In the genomic region with DNA sequence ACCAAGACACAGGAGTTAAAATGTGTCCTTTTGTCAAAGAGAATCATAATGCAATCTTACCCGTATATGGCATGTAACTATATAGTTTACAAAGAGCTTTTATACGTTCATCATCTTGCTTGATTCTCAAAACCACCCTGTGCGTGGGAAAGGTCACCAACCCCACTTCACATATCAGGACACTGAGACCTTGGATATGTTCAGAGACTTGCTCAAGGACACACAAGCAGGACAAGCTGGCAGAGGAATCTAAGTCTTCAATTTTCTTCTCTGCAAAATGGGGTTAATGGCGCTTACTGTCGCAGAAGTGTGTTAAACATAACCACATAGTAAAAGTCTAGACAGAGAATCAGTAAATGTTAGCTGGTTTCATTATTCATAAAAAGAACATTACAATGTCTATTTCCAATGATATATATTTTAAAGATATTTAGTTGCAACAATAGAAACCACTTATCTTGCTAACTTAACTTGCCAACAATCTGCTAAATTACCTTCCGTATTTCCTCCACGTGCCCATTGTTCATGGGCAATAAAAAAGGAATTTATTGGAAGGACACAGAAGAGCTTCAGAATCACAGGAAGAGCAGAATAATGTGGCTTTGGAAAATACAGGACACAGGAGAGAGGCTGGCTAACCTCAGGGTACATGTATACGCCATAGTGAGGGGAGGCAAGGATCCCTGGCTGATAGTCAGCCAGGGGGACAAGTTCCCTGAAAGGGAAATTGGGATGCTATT, we compare ENCODE assay signal across 26 cellular contexts.
"Had no signal": no experiment of that assay in that cellular context is flagged by ENCODE, and none has a peak within 500 bp of the region (broad histone marks: within the 10 kb centered on the region; RNA-seq: fewer than 3 reads in every experiment).

No MANE protein-coding gene starts in this region.

- H3K27me3 ChIP-seq: body of pancreas, neutrophil, ovary, right lobe of liver had no signal

- H3K27ac ChIP-seq: body of pancreas, coronary artery, neutrophil, ovary, right lobe of liver, thoracic aorta had no signal

- H3K4me3 ChIP-seq: body of pancreas, coronary artery, ovary, right lobe of liver had no signal

- H3K27me3 Mint-ChIP-seq: progenitor cell of endocrine pancreas had no signal

- H3K9me3 ChIP-seq: body of pancreas, neutrophil, ovary, right lobe of liver, thoracic aorta had no signal

- DNase-seq: activated CD4-positive, alpha-beta T cell treated with anti-CD3 and anti-CD28 coated beads for 1 hour; activated CD4-positive, alpha-beta T cell treated with anti-CD3 and anti-CD28 coated beads, Interleukin-2, amount 10 ng/mL, durations not matched to agents 7 days and 5 days; activated CD8-positive, alpha-beta memory T cell treated with anti-CD3 and anti-CD28 coated beads, Interleukin-2, amount 10 ng/mL, durations not matched to agents 7 days and 5 days; activated CD8-positive, alpha-beta T cell treated with anti-CD3 and anti-CD28 coated beads, Interleukin-2, amount 10 ng/mL, durations not matched to agents 7 days and 5 days; activated naive CD4-positive, alpha-beta T cell; activated T-cell treated with anti-CD3 and anti-CD28 coated beads, Interleukin-2, amount 50 U/mL, for 48 hours; body of pancreas; immature natural killer cell; kidney; ovary; right lobe of liver; stimulated activated CD4-positive, alpha-beta T cell treated with anti-CD3 and anti-CD28 coated beads, Interleukin-4, amount 100 ng/mL, for 24 hours; trophoblast cell had no signal

- H3K36me3 Mint-ChIP-seq: activated CD8-positive, alpha-beta memory T cell treated with anti-CD3 and anti-CD28 coated beads, Interleukin-2, amount 10 ng/mL, durations not matched to agents 7 days and 5 days; activated naive CD4-positive, alpha-beta T cell treated with anti-CD3 and anti-CD28 coated beads, Interleukin-2, amount 50 U/mL, for 72 hours; immature natural killer cell; memory B cell; natural killer cell treated with Interleukin-12 subunit alpha and Interleukin-12 subunit beta and Interleukin-15 and Interleukin-18, amount 100 ng/mL, for 72 hours; stimulated activated effector memory CD8-positive, alpha-beta T cell treated with anti-CD3 and anti-CD28 coated beads, Interleukin-12 subunit alpha, Interleukin-12 subunit beta, amount 100 ng/mL, for 72 hours; WTC11 had no signal

- H3K4me3 Mint-ChIP-seq: activated CD4-positive, alpha-beta T cell treated with anti-CD3 and anti-CD28 coated beads, Interleukin-2, amount 10 ng/mL, durations not matched to agents 7 days and 5 days; activated CD8-positive, alpha-beta memory T cell treated with anti-CD3 and anti-CD28 coated beads, Interleukin-2, amount 10 ng/mL, durations not matched to agents 7 days and 5 days; activated CD8-positive, alpha-beta T cell treated with anti-CD3 and anti-CD28 coated beads, Interleukin-2, amount 10 ng/mL, durations not matched to agents 7 days and 5 days; memory B cell; stimulated activated effector memory CD8-positive, alpha-beta T cell treated with anti-CD3 and anti-CD28 coated beads, Interleukin-12 subunit alpha, Interleukin-12 subunit beta, amount 100 ng/mL, for 72 hours; stimulated activated naive CD8-positive, alpha-beta T cell treated with anti-CD3 and anti-CD28 coated beads, Interleukin-15, Interleukin-2, amounts not matched to agents 100 ng/mL and 50 ng/mL, for 24 hours; T-helper 1 cell treated with Interleukin-12 subunit alpha and Interleukin-12 subunit beta and Interleukin-4 antibody, amounts not matched to agents 30 μg/mL and 1 μg/mL, for 36 hours; WTC11 had no signal

- ATAC-seq: activated CD8-positive, alpha-beta memory T cell treated with anti-CD3 and anti-CD28 coated beads, Interleukin-2, amount 10 ng/mL, durations not matched to agents 7 days and 5 days; activated CD8-positive, alpha-beta T cell treated with anti-CD3 and anti-CD28 coated beads, Interleukin-2, amount 10 ng/mL, durations not matched to agents 7 days and 5 days; activated naive CD4-positive, alpha-beta T cell treated with anti-CD3 and anti-CD28 coated beads, Interleukin-2, amount 50 U/mL, for 72 hours; body of pancreas; esophagus mucosa; natural killer cell treated with Interleukin-12 subunit alpha and Interleukin-12 subunit beta and Interleukin-15 and Interleukin-18, amount 100 ng/mL, for 72 hours; stimulated activated effector memory CD8-positive, alpha-beta T cell treated with anti-CD3 and anti-CD28 coated beads, Interleukin-12 subunit alpha, Interleukin-12 subunit beta, amount 100 ng/mL, for 72 hours had no signal

- H3K9me3 Mint-ChIP-seq: activated CD4-positive, alpha-beta T cell treated with anti-CD3 and anti-CD28 coated beads, Interleukin-2, amount 10 ng/mL, durations not matched to agents 7 days and 5 days; activated naive CD4-positive, alpha-beta T cell treated with anti-CD3 and anti-CD28 coated beads, Interleukin-2, amount 50 U/mL, for 72 hours; activated T-helper 2 cell treated with anti-CD3 and anti-CD28 coated beads, Interferon-gamma antibody, Interleukin-2, Interleukin-4, amounts not matched to agents 10 μg/mL and 5 μg/mL and 100 μg/mL, durations not matched to agents 14 hours and 24 hours and 36 hours; immature natural killer cell; memory B cell; natural killer cell treated with Interleukin-12 subunit alpha and Interleukin-12 subunit beta and Interleukin-15 and Interleukin-18, amount 100 ng/mL, for 72 hours; stimulated activated effector memory CD8-positive, alpha-beta T cell treated with anti-CD3 and anti-CD28 coated beads, Interleukin-12 subunit alpha, Interleukin-12 subunit beta, amount 100 ng/mL, for 72 hours; stimulated activated naive CD8-positive, alpha-beta T cell treated with anti-CD3 and anti-CD28 coated beads, Interleukin-15, Interleukin-2, amounts not matched to agents 100 ng/mL and 50 ng/mL, for 24 hours; T-helper 1 cell treated with Interleukin-12 subunit alpha and Interleukin-12 subunit beta and Interleukin-4 antibody, amounts not matched to agents 30 μg/mL and 1 μg/mL, for 36 hours had no signal

- H3K36me3 ChIP-seq: neutrophil, ovary, right lobe of liver, thoracic aorta had no signal

- H3K27ac Mint-ChIP-seq: activated CD4-positive, alpha-beta T cell treated with anti-CD3 and anti-CD28 coated beads, Interleukin-2, amount 10 ng/mL, durations not matched to agents 7 days and 5 days; activated CD8-positive, alpha-beta memory T cell treated with anti-CD3 and anti-CD28 coated beads, Interleukin-2, amount 10 ng/mL, durations not matched to agents 7 days and 5 days; activated CD8-positive, alpha-beta T cell treated with anti-CD3 and anti-CD28 coated beads, Interleukin-2, amount 10 ng/mL, durations not matched to agents 7 days and 5 days; activated naive CD4-positive, alpha-beta T cell treated with anti-CD3 and anti-CD28 coated beads, Interleukin-2, amount 50 U/mL, for 72 hours; activated T-helper 2 cell treated with anti-CD3 and anti-CD28 coated beads, Interferon-gamma antibody, Interleukin-2, Interleukin-4, amounts not matched to agents 10 μg/mL and 5 μg/mL and 100 μg/mL, durations not matched to agents 14 hours and 24 hours and 36 hours; immature natural killer cell; memory B cell; natural killer cell treated with Interleukin-12 subunit alpha and Interleukin-12 subunit beta and Interleukin-15 and Interleukin-18, amount 100 ng/mL, for 72 hours; progenitor cell of endocrine pancreas; stimulated activated effector memory CD8-positive, alpha-beta T cell treated with anti-CD3 and anti-CD28 coated beads, Interleukin-12 subunit alpha, Interleukin-12 subunit beta, amount 100 ng/mL, for 72 hours; stimulated activated naive CD8-positive, alpha-beta T cell treated with anti-CD3 and anti-CD28 coated beads, Interleukin-15, Interleukin-2, amounts not matched to agents 100 ng/mL and 50 ng/mL, for 24 hours; T-helper 1 cell treated with Interleukin-12 subunit alpha and Interleukin-12 subunit beta and Interleukin-4 antibody, amounts not matched to agents 30 μg/mL and 1 μg/mL, for 36 hours; WTC11 had no signal

- H3K4me1 Mint-ChIP-seq: stimulated activated effector memory CD8-positive, alpha-beta T cell treated with anti-CD3 and anti-CD28 coated beads, Interleukin-12 subunit alpha, Interleukin-12 subunit beta, amount 100 ng/mL, for 72 hours had no signal
